ENCODE assay signal across 8 cellular contexts in the genomic region with DNA sequence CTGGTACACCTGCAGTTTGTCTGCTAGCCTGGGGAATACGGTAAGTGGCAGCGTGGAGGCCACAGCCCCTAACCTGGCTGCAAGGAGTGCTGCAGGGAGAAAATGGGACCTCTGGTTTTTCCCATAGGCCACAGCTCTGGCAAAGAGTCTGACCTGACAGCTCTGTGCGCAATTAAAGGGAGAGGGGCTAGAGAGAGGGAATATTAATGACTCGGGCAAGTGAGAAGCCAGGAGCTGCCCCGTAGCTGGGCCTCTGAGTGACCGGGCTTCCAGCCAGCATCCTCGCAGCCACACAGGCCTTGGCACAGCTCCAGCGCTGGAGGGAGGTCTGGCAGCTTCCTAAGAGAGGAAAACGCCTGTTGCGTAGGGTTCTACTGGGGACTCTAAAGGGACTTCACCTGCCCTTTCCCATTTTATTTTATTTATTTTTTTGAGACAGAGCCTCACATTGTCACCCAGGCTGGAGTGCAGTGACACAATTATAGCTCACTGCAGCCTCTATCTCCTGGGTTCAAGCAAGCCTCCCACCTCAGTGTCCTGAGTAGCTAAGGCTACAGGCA. TPM values are rescaled to one million over a fixed set of nuclear protein-coding genes. Genes with fewer than 3 reads are reported as not detected.
DNase-seq lines count a peak whose midpoint lies in the region; ATAC-seq and TF ChIP-seq lines count a peak whose summit lies in the region.

No MANE protein-coding gene starts in this region.

- H3K9me3 Mint-ChIP-seq in type B pancreatic cell, result no peaks in the 10 kb centered on the region

- H3K4me3 Mint-ChIP-seq in type B pancreatic cell, result no peak overlapping the region

- peaks cover 4% of the 10 kb centered on the region for H3K4me1 Mint-ChIP-seq in type B pancreatic cell (ENCODE audit: unreplicated experiment)

- H3K9me3 ChIP-seq in thyroid gland, result no peaks in the 10 kb centered on the region
- H3K9me3 ChIP-seq in esophagus squamous epithelium, result no peaks in the 10 kb centered on the region

- no peaks in the 10 kb centered on the region for H3K36me3 Mint-ChIP-seq in type B pancreatic cell

- intact Hi-C loops in thyroid gland (cut with DNase I) (no loop called here), esophagus squamous epithelium (cut with DNase I) (no loop called here)

- no peak overlapping the region for H3K27ac Mint-ChIP-seq in type B pancreatic cell

- H3K4me1 ChIP-seq in thyroid gland (peaks cover 11 to 15% of the 10 kb centered on the region in 2 donors), esophagus squamous epithelium (peaks cover 0 to 7% (median 0%) of the 10 kb centered on the region in 3 donors)

- WGBS in thyroid gland, 2 donors, result 9 to 11% methylated on average over 10 of the region's 10 CpGs
- WGBS in esophagus squamous epithelium, 2 donors, result 10 to 13% methylated on average over 8 to 10 of the region's 10 CpGs

- peak; percentile 50 for DNase-seq in LoVo (ENCODE audit: low spot score)
- DNase-seq in hippocampal formation (lab: John Stamatoyannopoulos, UW), result peak; percentile 92
- DNase-seq in thyroid gland, result peak; percentile 97 to 98
- no peak for DNase-seq in activated CD4-positive, alpha-beta T cell treated with anti-CD3 and anti-CD28 coated beads for 4 hours
- DNase-seq in type B pancreatic cell (ENCODE audit: extremely low spot score, unreplicated experiment), result no peak
- no peak for DNase-seq in esophagus squamous epithelium (lab: John Stamatoyannopoulos, UW)

- no peak for ATAC-seq in esophagus mucosa

- TF ChIP-seq CTCF in VCaP (conservative IDR thresholded peaks at IDR 0.05) (no peak), thyroid gland (IDR thresholded peaks at IDR 0.05) (no peak), type B pancreatic cell (conservative IDR thresholded peaks at IDR 0.05) (no peak), esophagus squamous epithelium (IDR thresholded peaks at IDR 0.05) (no peak)

- H3K27ac ChIP-seq in VCaP (peak overlapping the region; percentile 74), thyroid gland (peak overlapping the region in 1 of 3 donors; percentile 59), esophagus squamous epithelium (no peak overlapping the region)

- no peak for TF ChIP-seq POLR2A in thyroid gland (IDR thresholded peaks at IDR 0.05)
- no peak for TF ChIP-seq POLR2A in esophagus squamous epithelium (IDR thresholded peaks at IDR 0.05)

- H3K27me3 ChIP-seq in thyroid gland (no peaks in the 10 kb centered on the region), esophagus squamous epithelium (no peaks in the 10 kb centered on the region)

- H3K27me3 Mint-ChIP-seq in type B pancreatic cell, result peaks cover 4% of the 10 kb centered on the region

- no peaks in the 10 kb centered on the region for H3K36me3 ChIP-seq in thyroid gland
- H3K36me3 ChIP-seq in esophagus squamous epithelium, result no peaks in the 10 kb centered on the region

- H3K4me3 ChIP-seq in thyroid gland (replicated peaks in 1 of 3), result no peak overlapping the region
- H3K4me3 ChIP-seq in esophagus squamous epithelium, result no peak overlapping the region

RNA-seq across cellular contexts. Expression of a gene that starts 18.2 kb away (rescaled TPM):
- total RNA-seq in thyroid gland (not detected), esophagus mucosa (not detected), type B pancreatic cell (ENCODE audit: low replicate concordance) (not detected in 2 replicates), esophagus squamous epithelium (not detected)

RNA-seq across cellular contexts. Expression of a gene that starts 55.3 kb away (rescaled TPM):
- total RNA-seq in thyroid gland (10 to 100 TPM; 12.2 to 15.7 (median 14.2) TPM), esophagus mucosa (2.0 TPM), type B pancreatic cell (ENCODE audit: low replicate concordance) (12.6 and 19.7 TPM in 2 replicates), esophagus squamous epithelium (1 to 10 TPM in 2 of 4 donors, under 1 TPM in 2; 0.27 to 1.1 (median 0.90) TPM)

Comparison
In these comparisons a context has a peak if more than half of its experiments do, and no peak if none do; other contexts are left out.
1. DNase-seq: peak in LoVo (single experiment), hippocampal formation (2 of 2) and thyroid gland (2 of 2); none in activated CD4-positive, alpha-beta T cell treated with anti-CD3 and anti-CD28 coated beads for 4 hours (0 of 2), type B pancreatic cell (single experiment) and esophagus squamous epithelium (single experiment).